26 cellular contexts compared by ENCODE assay signal in genomic region chr14:61742383-61742782, GRCh38.
"Had no signal": no experiment of that assay in that cellular context is flagged by ENCODE, and none has a peak within 500 bp of the region (broad histone marks: within the 10 kb centered on the region; RNA-seq: fewer than 3 reads in every experiment).

No MANE protein-coding gene starts in this region.

- H3K9me3 ChIP-seq: adrenal gland, ascending aorta, colonic mucosa, esophagus muscularis mucosa, left ventricle myocardium inferior, ovary, prostate gland, spleen, tibial artery had no signal

- H3K27ac ChIP-seq: adrenal gland, brain microvascular endothelial cell, colonic mucosa, dorsolateral prefrontal cortex, esophagus muscularis mucosa, hepatocyte, left ventricle myocardium inferior, ovary, prostate gland, spleen, tibial artery had no signal

- H2AFZ ChIP-seq: hepatocyte had no signal

- H3K27me3 ChIP-seq: adrenal gland, ascending aorta, brain microvascular endothelial cell, colonic mucosa, dorsolateral prefrontal cortex, esophagus muscularis mucosa, hepatocyte, ovary, spleen, tibial artery had no signal

- H3K4me2 ChIP-seq: hepatocyte had no signal

- FAIRE-seq: endothelial cell of umbilical vein, frontal cortex had no signal

- DNase-seq: activated CD4-positive, alpha-beta T cell treated with anti-CD3 and anti-CD28 coated beads for 1 hour; activated CD4-positive, alpha-beta T cell treated with anti-CD3 and anti-CD28 coated beads, Interleukin-2, amount 50 U/mL, for 1 hour; activated CD8-positive, alpha-beta T cell treated with anti-CD3 and anti-CD28 coated beads, Interleukin-2, amount 10 ng/mL, durations not matched to agents 7 days and 5 days; activated naive CD4-positive, alpha-beta T cell treated with anti-CD3 and anti-CD28 coated beads, Interleukin-2, amount 50 U/mL, for 16 hours; activated T-cell treated with anti-CD3 and anti-CD28 coated beads, Interleukin-2, amount 50 U/mL, for 1 hour; adrenal gland; brain microvascular endothelial cell; colonic mucosa; dorsolateral prefrontal cortex; effector memory CD8-positive, alpha-beta T cell; glutamatergic neuron; immature natural killer cell; left ventricle myocardium inferior; natural killer cell; ovary; spleen; stimulated activated CD4-positive, alpha-beta T cell treated with anti-CD3 and anti-CD28 coated beads, Interleukin-4, amount 100 ng/mL, for 1 hour; stimulated activated naive CD8-positive, alpha-beta T cell treated with anti-CD3 and anti-CD28 coated beads, Interleukin-15, Interleukin-2, amounts not matched to agents 100 U/mL and 50 U/mL, for 24 hours; T-helper 9 cell; tibial artery had no signal

- H3K4me3 ChIP-seq: adrenal gland, ascending aorta, colonic mucosa, dorsolateral prefrontal cortex, esophagus muscularis mucosa, hepatocyte, left ventricle myocardium inferior, ovary, prostate gland, spleen, tibial artery had no signal

- H3K4me1 ChIP-seq: adrenal gland, colonic mucosa, prostate gland, spleen had no signal

- H3K36me3 ChIP-seq: ovary had no signal
